Comparison of ENCODE assay signal across 1 cellular context in genomic region chr14:100424504-100425453, GRCh38.
TF ChIP-seq lines count a peak whose summit lies in the region.

No MANE protein-coding gene starts in this region.

TF ChIP-seq in H1, 55 proteins besides CTCF, POLR2A, EP300 and RAD21 (continued from another document):
- TF ChIP-seq SRF (IDR thresholded peaks at IDR 0.05; ENCODE audit: low read depth, low read length) (no peak), RBBP5 (IDR thresholded peaks at IDR 0.05; ENCODE audit: borderline replicate concordance, low read depth, low read length) (no peak), CBX5 (IDR thresholded peaks at IDR 0.05; ENCODE audit: low read depth, low read length) (no peak), TCF12 (IDR thresholded peaks at IDR 0.05; ENCODE audit: low read depth, low read length) (no peak)
